ENCODE assay signal across 8 cellular contexts in genomic region chr2:170817999-170818293, GRCh38. TPM values are rescaled to one million over a fixed set of nuclear protein-coding genes. Genes with fewer than 3 reads are reported as not detected.
DNase-seq lines count a peak whose midpoint lies in the region; ATAC-seq and TF ChIP-seq lines count a peak whose summit lies in the region.

No MANE protein-coding gene starts in this region.

- H2AFZ ChIP-seq in SK-N-SH (ENCODE audit: low read depth) = no peak overlapping the region

- CTCF ChIA-PET in SK-N-SH (lab: Yijun Ruan, JAX) = interaction anchor here (1.3 to 10.8 kb wide), 5 partner anchors 47 to 454 kb away, joined by 4 to 148 read pairs (median 10); partner anchors contain the start of gene ERICH2

- H3K27me3 ChIP-seq in SK-N-SH (ENCODE audit: insufficient read depth) = peaks cover 97% of the 10 kb centered on the region

- H3K4me3 Mint-ChIP-seq in T-helper 17 cell (peak overlapping the region; percentile 88), glutamatergic neuron (ENCODE audit: unreplicated experiment) (peak overlapping the region; percentile 79)

- POLR2A ChIA-PET in SK-N-SH (lab: Yijun Ruan, JAX) = no interaction called here

- H3K9me3 ChIP-seq in SK-N-SH = no peaks in the 10 kb centered on the region
- no peaks in the 10 kb centered on the region for H3K9me3 ChIP-seq in T-helper 17 cell (ENCODE audit: control insufficient read depth, low read length, poor library complexity, severe bottlenecking)

- DNase-seq in SK-N-SH (peak; percentile 48), T-helper 17 cell (no peak), glutamatergic neuron (peak; percentile 44), SW480 (ENCODE audit: low spot score) (no peak), inferior parietal cortex (ENCODE audit: extremely low spot score) (no peak), foreskin melanocyte (no peak)
- peak; percentile 19 for DNase-seq in stimulated activated naive CD8-positive, alpha-beta T cell treated with anti-CD3 and anti-CD28 coated beads, Interleukin-15, Interleukin-2, amounts not matched to agents 100 U/mL and 50 U/mL, for 24 hours

- WGBS in SK-N-SH (ENCODE audit: low lambda C conversion rate) = 0% methylated on average over 4 of the region's 23 CpGs

- H3K4me1 ChIP-seq in SK-N-SH (ENCODE audit: control insufficient read depth in 1 of 2, insufficient read depth in 2 of 2, low read depth in 1 of 2, low read length in 1 of 2) = peaks cover 5 to 38% of the 10 kb centered on the region in 2 experiments; a peak in 2 of 4 replicates

- no peak for ATAC-seq in SK-N-SH treated with all-trans-retinoic acid at 6 μM for 48 hours
- no peak for ATAC-seq in T-helper 17 cell
- no peak for ATAC-seq in stimulated activated naive CD8-positive, alpha-beta T cell treated with anti-CD3 and anti-CD28 coated beads, Interleukin-15, Interleukin-2, amounts not matched to agents 100 U/mL and 50 U/mL, for 24 hours

- no peak for TF ChIP-seq RAD21 in SK-N-SH (IDR thresholded peaks at IDR 0.05; ENCODE audit: low read length)

- H3F3A ChIP-seq in SK-N-SH (replicated peaks; ENCODE audit: insufficient read depth) = no peaks in the 10 kb centered on the region

- peak overlapping the region; percentile 34 to 54; a peak in 2 of 4 replicates for H3K4me3 ChIP-seq in SK-N-SH (ENCODE audit: low read depth in 2 of 2, low read length in 1 of 2)

- no peaks in the 10 kb centered on the region for H4K20me1 ChIP-seq in SK-N-SH (ENCODE audit: insufficient read depth)

- no peaks in the 10 kb centered on the region for H3K36me3 ChIP-seq in SK-N-SH (replicated peaks in 1 of 2; ENCODE audit: control insufficient read depth in 1 of 2, insufficient read depth in 2 of 2, low read length in 1 of 2)

- H3K27ac Mint-ChIP-seq in T-helper 17 cell = no peak overlapping the region
- no peak overlapping the region for H3K27ac Mint-ChIP-seq in glutamatergic neuron (ENCODE audit: unreplicated experiment)

- peak overlapping the region; percentile 74 for H3K4me2 ChIP-seq in SK-N-SH

- H3K36me3 Mint-ChIP-seq in T-helper 17 cell (ENCODE audit: low read depth) (peaks cover 13% of the 10 kb centered on the region), glutamatergic neuron (ENCODE audit: unreplicated experiment) (no peaks in the 10 kb centered on the region)

- no peaks in the 10 kb centered on the region for H3K9me2 ChIP-seq in SK-N-SH

- H3K4me1 Mint-ChIP-seq in T-helper 17 cell = peaks cover 50% of the 10 kb centered on the region
- peaks cover 41% of the 10 kb centered on the region for H3K4me1 Mint-ChIP-seq in glutamatergic neuron (ENCODE audit: low read depth, unreplicated experiment)

- H3K27me3 Mint-ChIP-seq in T-helper 17 cell = peaks cover 86% of the 10 kb centered on the region
- H3K27me3 Mint-ChIP-seq in glutamatergic neuron (ENCODE audit: unreplicated experiment) = peaks cover 52% of the 10 kb centered on the region

- no peaks in the 10 kb centered on the region for H3K79me2 ChIP-seq in SK-N-SH (ENCODE audit: insufficient read depth)

- no peak overlapping the region for H3K9ac ChIP-seq in SK-N-SH

- H3K27ac ChIP-seq in SK-N-SH (ENCODE audit: low read depth in 2 of 2, low read length in 1 of 2) = no peak overlapping the region

- no peak for TF ChIP-seq CTCF in SK-N-SH (IDR thresholded peaks at IDR 0.05)
- no peak for TF ChIP-seq CTCF in glutamatergic neuron (IDR thresholded peaks at IDR 0.05; ENCODE audit: partially characterized antibody, unreplicated experiment)

- peaks cover 14% of the 10 kb centered on the region for H3K9me3 Mint-ChIP-seq in glutamatergic neuron (ENCODE audit: unreplicated experiment)

- no peak for TF ChIP-seq EP300 in SK-N-SH (IDR thresholded peaks at IDR 0.05; ENCODE audit: borderline replicate concordance in 1 of 2, low read depth in 1 of 2, low read length in 1 of 2)

TF ChIP-seq in SK-N-SH, 30 proteins besides CTCF, POLR2A, EP300 and RAD21:
- TF ChIP-seq FOSL2 (IDR thresholded peaks at IDR 0.05; ENCODE audit: borderline replicate concordance, low read depth) = no peak
- TF ChIP-seq TEAD4 (IDR thresholded peaks at IDR 0.05; ENCODE audit: borderline replicate concordance, insufficient read depth) = no peak
- no peak for TF ChIP-seq ELF1 (IDR thresholded peaks at IDR 0.05)
- no peak for TF ChIP-seq MXI1 (IDR thresholded peaks at IDR 0.05; ENCODE audit: low read depth, low read length)

TF ChIP-seq in SK-N-SH treated with all-trans-retinoic acid at 6 μM for 48 hours, 23 proteins besides CTCF, POLR2A, EP300 and RAD21:
- TF ChIP-seq TCF4 (CRISPR knock-in tag; IDR thresholded peaks at IDR 0.05; ENCODE audit: borderline replicate concordance) = no peak
- TF ChIP-seq BACH2 (CRISPR knock-in tag; IDR thresholded peaks at IDR 0.05; ENCODE audit: borderline replicate concordance) = no peak
- no peak for TF ChIP-seq ARNTL (CRISPR knock-in tag; IDR thresholded peaks at IDR 0.05; ENCODE audit: borderline replicate concordance, low read depth)
- no peak for TF ChIP-seq ESRRG (CRISPR knock-in tag; IDR thresholded peaks at IDR 0.05)
- no peak for TF ChIP-seq ISL1 (CRISPR knock-in tag; IDR thresholded peaks at IDR 0.05)
- TF ChIP-seq CSDC2 (CRISPR knock-in tag; IDR thresholded peaks at IDR 0.05) = no peak
- no peak for TF ChIP-seq GLIS3 (CRISPR knock-in tag; IDR thresholded peaks at IDR 0.05)
- no peak for TF ChIP-seq SNAI2 (CRISPR knock-in tag; IDR thresholded peaks at IDR 0.05)
- no peak for TF ChIP-seq TOX (CRISPR knock-in tag; IDR thresholded peaks at IDR 0.05; ENCODE audit: borderline replicate concordance)
- TF ChIP-seq PPARA (CRISPR knock-in tag; IDR thresholded peaks at IDR 0.05; ENCODE audit: borderline replicate concordance) = no peak
- TF ChIP-seq ZFP30 (CRISPR knock-in tag; IDR thresholded peaks at IDR 0.05) = no peak
- TF ChIP-seq, protein P1, sequence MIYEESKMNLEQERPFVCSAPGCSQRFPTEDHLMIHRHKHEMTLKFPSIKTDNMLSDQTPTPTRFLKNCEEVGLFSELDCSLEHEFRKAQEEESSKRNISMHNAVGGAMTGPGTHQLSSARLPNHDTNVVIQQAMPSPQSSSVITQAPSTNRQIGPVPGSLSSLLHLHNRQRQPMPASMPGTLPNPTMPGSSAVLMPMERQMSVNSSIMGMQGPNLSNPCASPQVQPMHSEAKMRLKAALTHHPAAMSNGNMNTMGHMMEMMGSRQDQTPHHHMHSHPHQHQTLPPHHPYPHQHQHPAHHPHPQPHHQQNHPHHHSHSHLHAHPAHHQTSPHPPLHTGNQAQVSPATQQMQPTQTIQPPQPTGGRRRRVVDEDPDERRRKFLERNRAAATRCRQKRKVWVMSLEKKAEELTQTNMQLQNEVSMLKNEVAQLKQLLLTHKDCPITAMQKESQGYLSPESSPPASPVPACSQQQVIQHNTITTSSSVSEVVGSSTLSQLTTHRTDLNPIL (CRISPR knock-in tag; IDR thresholded peaks at IDR 0.05; ENCODE audit: low read depth) = no peak
- no peak for TF ChIP-seq ZNF8 (CRISPR knock-in tag; IDR thresholded peaks at IDR 0.05)
TF ChIP-seq in SK-N-SH treated with all-trans-retinoic acid at 6 μM for 48 hours: peak in this region for 0.

RNA-seq across cellular contexts. Expression of gene GAD1, which starts 1.3 kb away (rescaled TPM):
- polyA plus RNA-seq in SK-N-SH (2012; rRNA removed) = 0.20 and 0.63 TPM in 2 replicates
- 0.31 and 0.39 TPM in 2 replicates for polyA plus RNA-seq in SK-N-SH (2012; cell fraction: cytosol; rRNA removed)
- 0.85 and 1.2 TPM in 2 replicates for polyA plus RNA-seq in SK-N-SH (2012; cell fraction: nucleus; rRNA removed)
- total RNA-seq in T-helper 17 cell (not detected), glutamatergic neuron (ENCODE audit: unreplicated experiment) (0.44 TPM)

RNA-seq across cellular contexts. Expression of gene ERICH2, which starts 47.8 kb away (rescaled TPM):
- polyA plus RNA-seq in SK-N-SH (2012; rRNA removed) = not detected in 2 replicates
- polyA plus RNA-seq in SK-N-SH (2012; cell fraction: cytosol; rRNA removed) = not detected in 2 replicates
- polyA plus RNA-seq in SK-N-SH (2012; cell fraction: nucleus; rRNA removed) = not detected in 2 replicates
- total RNA-seq in T-helper 17 cell (not detected), glutamatergic neuron (ENCODE audit: unreplicated experiment) (2.1 TPM)

Comparison
In these comparisons a context has a peak if more than half of its experiments do, and no peak if none do; other contexts are left out.
1. DNase-seq: peak in SK-N-SH (single experiment), glutamatergic neuron (single experiment) and stimulated activated naive CD8-positive, alpha-beta T cell treated with anti-CD3 and anti-CD28 coated beads, Interleukin-15, Interleukin-2, amounts not matched to agents 100 U/mL and 50 U/mL, for 24 hours (single experiment); none in T-helper 17 cell (0 of 3), SW480 (single experiment), inferior parietal cortex (single experiment) and foreskin melanocyte (single experiment).